Comparison of ENCODE assay signal across 9 cellular contexts in the genomic region with DNA sequence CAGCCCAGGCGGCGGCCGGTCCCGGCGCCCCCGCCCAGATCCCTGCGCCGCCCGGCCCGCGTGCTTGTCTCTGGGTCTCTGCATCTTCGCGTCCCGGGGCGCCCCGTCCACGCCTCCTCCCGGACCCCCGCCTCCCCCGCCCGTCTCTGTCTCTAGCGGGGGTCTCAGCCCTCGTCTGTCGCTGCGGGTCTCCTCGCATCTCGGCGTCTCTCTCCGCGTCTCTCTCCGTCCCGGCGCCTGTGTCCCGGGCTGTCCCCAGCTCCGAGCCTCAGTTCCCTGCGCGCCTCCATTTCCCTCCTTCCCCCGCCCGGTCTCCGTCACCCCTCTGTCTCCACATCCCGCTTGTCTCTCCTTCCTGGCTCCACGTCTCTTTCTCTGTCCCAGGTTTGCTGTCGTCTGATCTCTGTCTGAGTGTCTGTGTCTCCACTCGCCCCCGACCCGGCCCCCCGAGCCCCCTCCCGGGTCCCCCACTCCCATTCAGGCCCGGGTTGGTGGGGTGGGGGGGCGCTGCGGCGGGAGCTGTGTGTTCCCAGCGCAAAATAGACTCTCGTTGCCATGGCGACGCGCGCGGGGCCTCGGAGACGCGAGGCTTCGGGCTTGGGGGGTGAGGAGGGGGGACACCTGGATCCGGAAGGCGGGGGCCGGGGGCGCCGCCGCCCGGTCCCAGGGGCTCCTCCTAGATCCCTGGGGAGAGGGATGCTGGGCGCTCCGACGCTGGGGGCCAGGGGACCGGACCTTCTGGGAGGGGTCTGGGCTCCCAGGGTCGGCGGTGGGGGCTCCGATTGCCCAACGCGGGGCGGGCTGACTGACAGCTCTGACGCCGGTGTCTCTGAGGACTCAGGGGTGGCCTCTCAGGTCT. TPM values are rescaled to one million over a fixed set of nuclear protein-coding genes. Genes with fewer than 3 reads are reported as not detected.
DNase-seq lines count a peak whose midpoint lies in the region; ATAC-seq lines count a peak whose summit lies in the region.
"Had no signal": no experiment of that assay in that cellular context is flagged by ENCODE, and none has a peak within 500 bp of the region (broad histone marks: within the 10 kb centered on the region; RNA-seq: fewer than 3 reads in every experiment).

No MANE protein-coding gene starts in this region.

- peaks cover 35% of the 10 kb centered on the region for H3K36me3 Mint-ChIP-seq in stimulated activated memory B cell treated with anti-CD40 and anti-IgM and Interleukin-4, amounts not matched to agents 10 μg/mL and 1 μg/mL and 100 μg/mL, for 72 hours

- peak overlapping the region; percentile 54 for H3K4me3 Mint-ChIP-seq in stimulated activated memory B cell treated with anti-CD40 and anti-IgM and Interleukin-4, amounts not matched to agents 10 μg/mL and 1 μg/mL and 100 μg/mL, for 72 hours

- DNase-seq in NCI-H82 (lab: John Stamatoyannopoulos, UW) (peak; percentile 32), NCI-H82 treated with DMSO at 0.1 percent for 48 hours (lab: John Stamatoyannopoulos, UW; ENCODE audit: unreplicated experiment) (no peak), T follicular helper cell (ENCODE audit: low read depth) (peak; percentile 26), globus pallidus (ENCODE audit: low spot score) (peak; percentile 37), RKO (ENCODE audit: low spot score) (no peak), ureter (ENCODE audit: low spot score) (no peak)

- H3K4me1 Mint-ChIP-seq in stimulated activated memory B cell treated with anti-CD40 and anti-IgM and Interleukin-4, amounts not matched to agents 10 μg/mL and 1 μg/mL and 100 μg/mL, for 72 hours, result no peaks in the 10 kb centered on the region

- ATAC-seq in stimulated activated memory B cell treated with anti-CD40 and anti-IgM and Interleukin-4, amounts not matched to agents 10 μg/mL and 1 μg/mL and 100 μg/mL, for 72 hours, result peak; percentile 55
- ATAC-seq in GM21619 (IDR thresholded peaks at IDR 0.05; ENCODE audit: unreplicated experiment), result no peak

- no peak overlapping the region for H3K27ac Mint-ChIP-seq in stimulated activated memory B cell treated with anti-CD40 and anti-IgM and Interleukin-4, amounts not matched to agents 10 μg/mL and 1 μg/mL and 100 μg/mL, for 72 hours

- H3K9me3 Mint-ChIP-seq in stimulated activated memory B cell treated with anti-CD40 and anti-IgM and Interleukin-4, amounts not matched to agents 10 μg/mL and 1 μg/mL and 100 μg/mL, for 72 hours, result no peaks in the 10 kb centered on the region

- H3K27me3 Mint-ChIP-seq in stimulated activated memory B cell treated with anti-CD40 and anti-IgM and Interleukin-4, amounts not matched to agents 10 μg/mL and 1 μg/mL and 100 μg/mL, for 72 hours, result peaks cover 25% of the 10 kb centered on the region

RNA-seq across cellular contexts. Expression of a gene that starts 8.7 kb away (rescaled TPM):
- total RNA-seq in ureter, result not detected
- total RNA-seq: omental fat pad had no signal

RNA-seq across cellular contexts. Expression of a gene that starts 9.7 kb away (rescaled TPM):
- total RNA-seq in ureter, result 48.4 TPM

RNA-seq across cellular contexts. Expression of a gene that starts 12.8 kb away (rescaled TPM):
- total RNA-seq in ureter, result not detected
- total RNA-seq: omental fat pad had no signal

RNA-seq across cellular contexts. Expression of a gene that starts 24.7 kb away (rescaled TPM):
- total RNA-seq in ureter, result 7.4 TPM

RNA-seq across cellular contexts. Expression of a gene that starts 33.2 kb away (rescaled TPM):
- total RNA-seq in ureter, result 14.2 TPM

Comparison
In these comparisons a context has a peak if more than half of its experiments do, and no peak if none do; other contexts are left out.
1. DNase-seq: peak in NCI-H82 (single experiment), T follicular helper cell (single experiment) and globus pallidus (single experiment); none in NCI-H82 treated with DMSO at 0.1 percent for 48 hours (single experiment), RKO (single experiment) and ureter (single experiment).